8 cellular contexts compared by ENCODE assay signal in the genomic region with DNA sequence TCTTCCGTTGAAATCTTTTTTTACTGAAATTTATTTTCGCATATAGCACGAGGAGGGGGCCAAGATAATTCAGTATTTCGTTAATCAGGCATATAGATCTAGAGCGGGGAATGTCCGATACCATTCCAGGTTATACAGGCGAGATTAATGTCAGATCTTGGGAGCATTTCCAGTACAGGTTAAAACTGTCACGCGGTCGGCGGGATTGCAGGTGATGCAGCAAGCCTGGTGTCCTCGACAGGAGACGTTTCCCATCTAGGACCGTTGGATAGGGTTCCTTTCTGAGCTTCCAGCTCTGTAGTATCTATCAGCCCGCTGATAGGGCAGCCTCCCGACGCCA. TPM values are rescaled to one million over a fixed set of nuclear protein-coding genes. Genes with fewer than 3 reads are reported as not detected.
DNase-seq lines count a peak whose midpoint lies in the region; ATAC-seq, FAIRE-seq and TF ChIP-seq lines count a peak whose summit lies in the region.

No MANE protein-coding gene starts in this region.

- H3K4me3 ChIP-seq in PC-9 (peak overlapping the region; percentile 80), osteoblast (ENCODE audit: insufficient read depth, low read length) (peak overlapping the region; percentile 86)

- H3K27ac ChIP-seq in CD4-positive, alpha-beta T cell (ENCODE audit: low read depth, low read length): peak overlapping the region; percentile 18
- peak overlapping the region; percentile 62 for H3K27ac ChIP-seq in PC-9
- H3K27ac ChIP-seq in osteoblast (ENCODE audit: low read depth, low read length): peak overlapping the region; percentile 86

- H4K20me1 ChIP-seq in PC-9 (ENCODE audit: insufficient read depth): no peaks in the 10 kb centered on the region
- H4K20me1 ChIP-seq in osteoblast (ENCODE audit: insufficient read depth, low read length): no peaks in the 10 kb centered on the region

- CTCF ChIA-PET in CD4-positive, alpha-beta T cell (lab: Charles Lee): interaction anchor here (1.1 to 3.6 kb wide), 5 partner anchors 11 to 311 kb away, joined by 3 to 16 read pairs (median 5); no protein-coding TSS in a partner anchor
- CTCF ChIA-PET in PC-9 (lab: Charles Lee): interaction anchor here (0.6 to 1.7 kb wide), 9 partner anchors 10 to 309 kb away, joined by 3 to 9 read pairs (median 6); no protein-coding TSS in a partner anchor

- H3K27me3 Mint-ChIP-seq in CD4-positive, alpha-beta T cell: no peaks in the 10 kb centered on the region
- peaks cover 3% of the 10 kb centered on the region for H3K27me3 Mint-ChIP-seq in endothelial cell (ENCODE audit: unreplicated experiment)

- no peaks in the 10 kb centered on the region for H3K9me3 Mint-ChIP-seq in CD4-positive, alpha-beta T cell
- H3K9me3 Mint-ChIP-seq in endothelial cell (ENCODE audit: unreplicated experiment): no peaks in the 10 kb centered on the region

- BruUV-seq in PC-9 (replicated peaks; lab: Mats Ljungman, UMichigan): TSS peak; percentile 99

- H2AFZ ChIP-seq in PC-9 (peak overlapping the region; percentile 94), osteoblast (ENCODE audit: low read length) (peak overlapping the region; percentile 90)

- H3K4me2 ChIP-seq in PC-9: peak overlapping the region; percentile 83
- peak overlapping the region; percentile 90 for H3K4me2 ChIP-seq in osteoblast (ENCODE audit: insufficient read depth, low read length)

- no peak for TF ChIP-seq CTCF in CD4-positive, alpha-beta T cell (IDR thresholded peaks at IDR 0.05)
- TF ChIP-seq CTCF in PC-9 (conservative IDR thresholded peaks at IDR 0.05): no peak
- TF ChIP-seq CTCF in endothelial cell (IDR thresholded peaks at IDR 0.05; ENCODE audit: unreplicated experiment): no peak
- TF ChIP-seq CTCF in osteoblast (IDR thresholded peaks at IDR 0.05; ENCODE audit: extremely low read depth, low read depth, low read length): no peak

- H3K4me1 Mint-ChIP-seq in CD4-positive, alpha-beta T cell (ENCODE audit: low read depth): peaks cover 47% of the 10 kb centered on the region
- peaks cover 7% of the 10 kb centered on the region for H3K4me1 Mint-ChIP-seq in endothelial cell (ENCODE audit: unreplicated experiment)

- H3K36me3 ChIP-seq in PC-9 (ENCODE audit: low read depth) (peaks cover 34% of the 10 kb centered on the region), osteoblast (ENCODE audit: insufficient read depth, low read length) (peaks cover 18% of the 10 kb centered on the region)

- peak overlapping the region; percentile 94 for H3K27ac Mint-ChIP-seq in CD4-positive, alpha-beta T cell
- peak overlapping the region; percentile 3 for H3K27ac Mint-ChIP-seq in endothelial cell (ENCODE audit: unreplicated experiment)

- no peak for FAIRE-seq in frontal cortex (lab: Jason Lieb, UNC)

- DNase-seq in CD4-positive, alpha-beta T cell: no peak
- DNase-seq in PC-9 (no peak), endothelial cell (ENCODE audit: low spot score) (no peak), osteoblast (ENCODE audit: insufficient read length, low spot score, missing footprints) (no peak), frontal cortex (ENCODE audit: low spot score in 2 of 2) (no peak), NOMO-1 treated with DMSO at 0.1 percent for 48 hours (lab: John Stamatoyannopoulos, UW; ENCODE audit: unreplicated experiment) (no peak), DMS53 (lab: John Stamatoyannopoulos, UW) (no peak)

- H3K27me3 ChIP-seq in CD4-positive, alpha-beta T cell (ENCODE audit: control insufficient read depth, insufficient read depth, low read length): no peaks in the 10 kb centered on the region
- H3K27me3 ChIP-seq in PC-9 (ENCODE audit: insufficient read depth, low read depth) (no peaks in the 10 kb centered on the region), osteoblast (ENCODE audit: insufficient read depth, low read length) (no peaks in the 10 kb centered on the region)

- ATAC-seq in CD4-positive, alpha-beta T cell (ENCODE audit: poor library complexity): no peak
- no peak for ATAC-seq in HG03469 (IDR thresholded peaks at IDR 0.05; ENCODE audit: unreplicated experiment)

- intact Hi-C loops in CD4-positive, alpha-beta T cell (cut with DNase I, micrococcal nuclease): loop anchor here (5.0 to 10.0 kb wide), 4 partner anchors 34 to 904 kb away; partner anchors contain the start of genes CD96 (in 1 of the 2) and NECTIN3 (in 1 of the 2)
- intact Hi-C loops in PC-9 (cut with micrococcal nuclease; ENCODE audit: unreplicated experiment): no loop called here

- H3K9me2 ChIP-seq in PC-9 (ENCODE audit: insufficient read depth): no peaks in the 10 kb centered on the region

- H3K79me2 ChIP-seq in PC-9 (ENCODE audit: low read depth): peaks cover 38% of the 10 kb centered on the region
- peaks cover 44% of the 10 kb centered on the region for H3K79me2 ChIP-seq in osteoblast (ENCODE audit: insufficient read depth, low read length)

- H3K4me3 Mint-ChIP-seq in CD4-positive, alpha-beta T cell: peak overlapping the region; percentile 95
- peak overlapping the region; percentile 91 for H3K4me3 Mint-ChIP-seq in endothelial cell (ENCODE audit: unreplicated experiment)

- H3K4me1 ChIP-seq in PC-9 (replicated peaks; ENCODE audit: insufficient read depth) (peaks cover 30% of the 10 kb centered on the region), osteoblast (ENCODE audit: insufficient read depth, low read length) (peaks cover 21% of the 10 kb centered on the region)

- H3K9me3 ChIP-seq in CD4-positive, alpha-beta T cell (ENCODE audit: control insufficient read depth, low read length): no peaks in the 10 kb centered on the region
- no peaks in the 10 kb centered on the region for H3K9me3 ChIP-seq in PC-9 (ENCODE audit: insufficient read depth, low read depth)
- no peaks in the 10 kb centered on the region for H3K9me3 ChIP-seq in osteoblast (ENCODE audit: low read depth, low read length)

- H3F3A ChIP-seq in PC-9 (ENCODE audit: insufficient read depth, low read depth): peaks cover 38% of the 10 kb centered on the region

- H3K36me3 Mint-ChIP-seq in CD4-positive, alpha-beta T cell (ENCODE audit: low read depth): peaks cover 23% of the 10 kb centered on the region
- H3K36me3 Mint-ChIP-seq in endothelial cell (ENCODE audit: low read depth, unreplicated experiment): no peaks in the 10 kb centered on the region

- POLR2A ChIA-PET in CD4-positive, alpha-beta T cell (lab: Charles Lee): interaction anchor here (0.7 to 2.4 kb wide), 29 partner anchors 8 to 1596 kb away, joined by 3 to 41 read pairs (median 5); partner anchors contain the start of genes ATG3, CD200R1, PHLDB2 and SLC35A5
- POLR2A ChIA-PET in PC-9 (lab: Charles Lee; ENCODE audit: unreplicated experiment): interaction anchor here (0.6 to 1.9 kb wide), 19 partner anchors 8 to 993 kb away, joined by 3 to 22 read pairs (median 5); partner anchors contain the start of gene PHLDB2

RNA-seq across cellular contexts. Expression of gene ABHD10, which starts 0.4 kb away (rescaled TPM):
- 10 to 100 TPM; 28.2 to 32.5 TPM for total RNA-seq in CD4-positive, alpha-beta T cell
- 57.4 and 57.6 TPM in 2 replicates for total RNA-seq in PC-9 (2021)
- 18.7 TPM for total RNA-seq in endothelial cell (ENCODE audit: unreplicated experiment)
- 22.8 and 23.6 TPM in 2 replicates for total RNA-seq in osteoblast
- 85.6 TPM for total RNA-seq in frontal cortex

RNA-seq across cellular contexts. Expression of gene TAGLN3, which starts 20.3 kb away (rescaled TPM):
- under 1 TPM in 1 of 2 experiments, not detected in 1; 0.28 TPM for total RNA-seq in CD4-positive, alpha-beta T cell
- total RNA-seq in PC-9 (2021): not detected in 2 replicates
- total RNA-seq in endothelial cell (ENCODE audit: unreplicated experiment): 0.72 TPM
- not detected in 2 replicates for total RNA-seq in osteoblast
- total RNA-seq in frontal cortex: 174 TPM

RNA-seq across cellular contexts. Expression of gene TMPRSS7, which starts 56.1 kb away (rescaled TPM):
- under 1 TPM in 1 of 2 experiments, not detected in 1; 0.14 TPM for total RNA-seq in CD4-positive, alpha-beta T cell
- total RNA-seq in PC-9 (2021): 0.23 TPM in 1 of 2 replicates, not detected in the other
- total RNA-seq in endothelial cell (ENCODE audit: unreplicated experiment): not detected
- not detected in 2 replicates for total RNA-seq in osteoblast
- total RNA-seq in frontal cortex: 0.41 TPM

Comparison
In these comparisons a context has a peak if more than half of its experiments do, and no peak if none do; other contexts are left out.
1. H3K27ac ChIP-seq: peak in every context shown above with its lines; median percentile 86 in osteoblast; 62 in PC-9; 18 in CD4-positive, alpha-beta T cell.
2. RNA of gene TAGLN3, which starts 20.3 kb away (total RNA-seq): 174 TPM in frontal cortex (single experiment); 0.72 TPM in endothelial cell (single experiment), 0.28 TPM in CD4-positive, alpha-beta T cell, not detected in PC-9 and not detected in osteoblast; every median in the first group is over 100 times any median in the second.